In genomic region chr19:3176715-3177501, GRCh38 we compare ENCODE assay signal across 1 cellular context.
TF ChIP-seq lines count a peak whose summit lies in the region.

No MANE protein-coding gene starts in this region.

TF ChIP-seq in HepG2, 621 proteins besides CTCF, POLR2A, EP300 and RAD21:
- TF ChIP-seq ZSCAN22 (CRISPR knock-in tag; IDR thresholded peaks at IDR 0.05) (peak; percentile 92), ZNF598 (CRISPR knock-in tag; IDR thresholded peaks at IDR 0.05; ENCODE audit: borderline replicate concordance) (no peak)
